ENCODE assay signal across 9 cellular contexts in genomic region chrX:100596601-100597000, GRCh38. TPM values are rescaled to one million over a fixed set of nuclear protein-coding genes. Genes with fewer than 3 reads are reported as not detected.
"Had no signal": no experiment of that assay in that cellular context is flagged by ENCODE, and none has a peak within 500 bp of the region (broad histone marks: within the 10 kb centered on the region; RNA-seq: fewer than 3 reads in every experiment).

No MANE protein-coding gene starts in this region.

- ATAC-seq: K562 had no signal

- DNase-seq: GOT3, H7, HCEC 1CT, HFFc6, IMR-90, KG1 had no signal

- H3K9me3 Mint-ChIP-seq: HFFc6 had no signal

- H3K27ac Mint-ChIP-seq: HFFc6 had no signal

- H3K4me3 ChIP-seq: K562 had no signal

- FAIRE-seq: K562 had no signal

- H3K4me3 Mint-ChIP-seq: HFFc6 had no signal

RNA-seq across cellular contexts. Expression of gene TNMD, which starts 11.9 kb away (rescaled TPM):
- total RNA-seq: H4, HFFc6, HT-29, IMR-90, K562 had no signal
- polyA plus RNA-seq: IMR-90, K562 had no signal
